Comparison of ENCODE assay signal across 22 cellular contexts in genomic region chr7:155254018-155254417, GRCh38. TPM values are rescaled to one million over a fixed set of nuclear protein-coding genes. Genes with fewer than 3 reads are reported as not detected.
DNase-seq lines count a peak whose midpoint lies in the region; ATAC-seq, FAIRE-seq and TF ChIP-seq lines count a peak whose summit lies in the region.
"Had no signal": no experiment of that assay in that cellular context is flagged by ENCODE, and none has a peak within 500 bp of the region (broad histone marks: within the 10 kb centered on the region; RNA-seq: fewer than 3 reads in every experiment).

No MANE protein-coding gene starts in this region.

- no peak for TF ChIP-seq POLR2A in testis (IDR thresholded peaks at IDR 0.05)

- H3K27me3 Mint-ChIP-seq in dendritic cell treated with granulocyte-macrophage colony-stimulating factor and Interleukin-4, amounts not matched to agents 40 ng/mL and 50 ng/mL, for 4 days: peaks cover 11% of the 10 kb centered on the region

- H3K27me3 ChIP-seq in pancreas: no peaks in the 10 kb centered on the region
- no peaks in the 10 kb centered on the region for H3K27me3 ChIP-seq in testis
- H3K27me3 ChIP-seq: BLaER1 treated with 17β-estradiol and CSF1 and Interleukin-3, amounts not matched to agents 10 nM and 100 nM had no signal

- WGBS in pancreas, 2 donors: 36 to 39% methylated on average over 8 of the region's 8 CpGs
- 48 to 59% methylated on average over 3 to 8 of the region's 8 CpGs for WGBS in testis, 2 donors

- H3K36me3 ChIP-seq in pancreas: no peaks in the 10 kb centered on the region
- H3K36me3 ChIP-seq in testis (ENCODE audit: low read depth, missing control alignments): no peaks in the 10 kb centered on the region
- H3K36me3 ChIP-seq: BLaER1 treated with 17β-estradiol and CSF1 and Interleukin-3, amounts not matched to agents 10 nM and 100 nM had no signal

- no peak for TF ChIP-seq CTCF in pancreas (IDR thresholded peaks at IDR 0.05)
- no peak for TF ChIP-seq CTCF in testis (IDR thresholded peaks at IDR 0.05)

- H3K9me3 ChIP-seq in pancreas (no peaks in the 10 kb centered on the region), testis (no peaks in the 10 kb centered on the region)
- H3K9me3 ChIP-seq: A549; BLaER1 treated with 17β-estradiol and CSF1 and Interleukin-3, amounts not matched to agents 10 nM and 100 nM; Caco-2 had no signal

- ATAC-seq in pancreas (peak; percentile 74 to 80 (median 74)), GM21737 (IDR thresholded peaks at IDR 0.05; ENCODE audit: unreplicated experiment) (no peak)
- ATAC-seq: A549; CD8-positive, alpha-beta T cell; Panc1 had no signal

- intact Hi-C loops in dendritic cell treated with granulocyte-macrophage colony-stimulating factor and Interleukin-4, amounts not matched to agents 40 ng/mL and 50 ng/mL, for 4 days (cut with micrococcal nuclease): no loop called here
- intact Hi-C loops in pancreas (cut with DNase I): no loop called here
- intact Hi-C loops in testis (cut with DNase I; ENCODE audit: low total_unique reads): no loop called here

- FAIRE-seq in pancreas (lab: Jason Lieb, UNC): no peak
- FAIRE-seq: A549, G401.6, H1 had no signal

- no peaks in the 10 kb centered on the region for H3K9me3 Mint-ChIP-seq in dendritic cell treated with granulocyte-macrophage colony-stimulating factor and Interleukin-4, amounts not matched to agents 40 ng/mL and 50 ng/mL, for 4 days
- H3K9me3 Mint-ChIP-seq: CD8-positive, alpha-beta T cell had no signal

- peak overlapping the region in 3 of 4 donors; percentile 13 to 47 (median 46) for H3K4me3 ChIP-seq in pancreas
- no peak overlapping the region for H3K4me3 ChIP-seq in testis
- H3K4me3 ChIP-seq: A549; BLaER1 treated with 17β-estradiol and CSF1 and Interleukin-3, amounts not matched to agents 10 nM and 100 nM had no signal

- H3K27ac ChIP-seq in pancreas (peak overlapping the region; percentile 72 to 88 (median 72)), testis (peak overlapping the region; percentile 11 to 19)
- H3K27ac ChIP-seq: A549; BLaER1 treated with 17β-estradiol and CSF1 and Interleukin-3, amounts not matched to agents 10 nM and 100 nM had no signal

- peaks cover 33% of the 10 kb centered on the region for H3K4me1 Mint-ChIP-seq in dendritic cell treated with granulocyte-macrophage colony-stimulating factor and Interleukin-4, amounts not matched to agents 40 ng/mL and 50 ng/mL, for 4 days (ENCODE audit: low read depth)

- H3K36me3 Mint-ChIP-seq in dendritic cell treated with granulocyte-macrophage colony-stimulating factor and Interleukin-4, amounts not matched to agents 40 ng/mL and 50 ng/mL, for 4 days (ENCODE audit: low read depth): no peaks in the 10 kb centered on the region
- H3K36me3 Mint-ChIP-seq: CD8-positive, alpha-beta T cell had no signal

- H3K4me3 Mint-ChIP-seq in dendritic cell treated with granulocyte-macrophage colony-stimulating factor and Interleukin-4, amounts not matched to agents 40 ng/mL and 50 ng/mL, for 4 days: no peak overlapping the region
- H3K4me3 Mint-ChIP-seq: CD8-positive, alpha-beta T cell had no signal

- peaks cover 23 to 46% (median 30%) of the 10 kb centered on the region in 3 donors for H3K4me1 ChIP-seq in pancreas
- peaks cover 43% of the 10 kb centered on the region for H3K4me1 ChIP-seq in testis
- H3K4me1 ChIP-seq: A549 had no signal

- peak; percentile 13 for DNase-seq in RPMI8226
- peak; percentile 71 to 88 (median 82) for DNase-seq in pancreas
- DNase-seq in testis: peak; percentile 76
- DNase-seq in NAMALWA (ENCODE audit: low spot score): no peak
- no peak for DNase-seq in activated CD8-positive, alpha-beta memory T cell treated with anti-CD3 and anti-CD28 coated beads, Interleukin-2, amount 50 U/mL, for 4 hours
- DNase-seq: AML-193; Caco-2; CD8-positive, alpha-beta T cell; HCEC 1CT; NCI-H1105; NCI-H1436 treated with DMSO at 0.1 percent for 48 hours; NCI-H187 treated with DMSO at 0.1 percent for 48 hours; NCI-H446 treated with DMSO at 0.1 percent for 48 hours; NCI-H526; SHP77 treated with DMSO at 0.1 percent for 48 hours had no signal

- peak overlapping the region; percentile 23 for H3K27ac Mint-ChIP-seq in dendritic cell treated with granulocyte-macrophage colony-stimulating factor and Interleukin-4, amounts not matched to agents 40 ng/mL and 50 ng/mL, for 4 days
- H3K27ac Mint-ChIP-seq: CD8-positive, alpha-beta T cell had no signal

RNA-seq across cellular contexts. Expression of gene INSIG1, which starts 43.7 kb away (rescaled TPM):
- total RNA-seq in pancreas: 10 to 100 TPM; 24.9 to 59.2 (median 50.3) TPM
- polyA plus RNA-seq in pancreas: 10 to 100 TPM; 13.0 to 23.8 TPM
- total RNA-seq in testis: 100 to 1,000 TPM in 1 of 2 donors, 10 to 100 TPM in 1; 89.7 to 118 TPM
- 52.7 TPM for polyA plus RNA-seq in testis (ENCODE audit: insufficient read depth, low read depth, low replicate concordance)

Comparison
In these comparisons a context has a peak if more than half of its experiments do, and no peak if none do; other contexts are left out.
1. DNase-seq: peak in RPMI8226 (single experiment), pancreas (6 of 6) and testis (single experiment); none in NAMALWA (single experiment) and activated CD8-positive, alpha-beta memory T cell treated with anti-CD3 and anti-CD28 coated beads, Interleukin-2, amount 50 U/mL, for 4 hours (single experiment).
2. H3K4me3 ChIP-seq: peak in pancreas (3 of 4); none in testis (0 of 2).